1 cellular context compared by ENCODE assay signal in genomic region chr12:118055144-118055557, GRCh38.
A peak's percentile ranks its signal among the peaks of the same experiment; 100 is the strongest.
TF ChIP-seq lines count a peak whose summit lies in the region.

No MANE protein-coding gene starts in this region.

TF ChIP-seq in GM12878, 131 proteins besides CTCF, POLR2A, EP300 and RAD21 (continued from another document and continues in another):
- TF ChIP-seq E4F1 (IDR thresholded peaks at IDR 0.05; ENCODE audit: borderline replicate concordance, partially characterized antibody) (no peak), TCF3 (IDR thresholded peaks at IDR 0.05; ENCODE audit: borderline replicate concordance, insufficient read depth, low read depth, low read length) (no peak), ESRRA (IDR thresholded peaks at IDR 0.05; ENCODE audit: low read length) (no peak), WRNIP1 (IDR thresholded peaks at IDR 0.05; ENCODE audit: borderline replicate concordance, low read depth, low read length) (no peak), PRDM15 (CRISPR knock-in tag; IDR thresholded peaks at IDR 0.05) (no peak), RBBP5 (conservative IDR thresholded peaks at IDR 0.05) (no peak), ZNF217 (IDR thresholded peaks at IDR 0.05) (no peak), BRCA1 (IDR thresholded peaks at IDR 0.05; ENCODE audit: low read depth, low read length) (no peak), REST (IDR thresholded peaks at IDR 0.05; ENCODE audit: low read depth, low read length) (no peak), CHD4 (IDR thresholded peaks at IDR 0.05) (no peak), SMC3 (IDR thresholded peaks at IDR 0.05; ENCODE audit: borderline replicate concordance, low read length) (peak; percentile 69), YY1 (IDR thresholded peaks at IDR 0.05; ENCODE audit: low read depth, low read length) (peak; percentile 62), SMAD5 (IDR thresholded peaks at IDR 0.05; ENCODE audit: low read depth) (no peak), BCL3 (IDR thresholded peaks at IDR 0.05; ENCODE audit: borderline replicate concordance, insufficient read depth, low read depth, low read length, poor library complexity, severe bottlenecking) (no peak), NRF1 (conservative IDR thresholded peaks at IDR 0.05; ENCODE audit: low read depth, low read length) (no peak), CUX1 (IDR thresholded peaks at IDR 0.05; ENCODE audit: insufficient replicate concordance, low read depth, low read length) (no peak), RUNX3 (IDR thresholded peaks at IDR 0.05; ENCODE audit: low read length) (peak; percentile 7; the same call in 1 of the 2 replicates), CBX5 (IDR thresholded peaks at IDR 0.05; ENCODE audit: low read depth) (0 out of 2 replicates have a peak, but pooled peaks have one; percentile 23), BCL11A (IDR thresholded peaks at IDR 0.05; ENCODE audit: low read depth, low read length) (no peak), ASH2L (IDR thresholded peaks at IDR 0.05; ENCODE audit: borderline replicate concordance, low read depth) (no peak), MYC (IDR thresholded peaks at IDR 0.05; ENCODE audit: insufficient read depth, insufficient read length, insufficient replicate concordance, low read length, severe bottlenecking) (no peak), ZNF384 (IDR thresholded peaks at IDR 0.05; ENCODE audit: borderline replicate concordance, low read depth, low read length) (no peak), MTA2 (IDR thresholded peaks at IDR 0.05; ENCODE audit: low read depth) (no peak), ZNF274 (IDR thresholded peaks at IDR 0.05; ENCODE audit: insufficient read depth, insufficient read length) (no peak), CEBPZ (IDR thresholded peaks at IDR 0.05; ENCODE audit: low read depth, low read length) (no peak), NKRF (conservative IDR thresholded peaks at IDR 0.05) (no peak), IRF4 (IDR thresholded peaks at IDR 0.05; ENCODE audit: low read depth, low read length) (0 out of 2 replicates have a peak, but pooled peaks have one; percentile 24)
